14 cellular contexts compared by ENCODE assay signal in genomic region chr1:168319691-168320090, GRCh38. TPM values are rescaled to one million over a fixed set of nuclear protein-coding genes. Genes with fewer than 3 reads are reported as not detected.
DNase-seq lines count a peak whose midpoint lies in the region; ATAC-seq and TF ChIP-seq lines count a peak whose summit lies in the region.
"Had no signal": no experiment of that assay in that cellular context is flagged by ENCODE, and none has a peak within 500 bp of the region (broad histone marks: within the 10 kb centered on the region; RNA-seq: fewer than 3 reads in every experiment).

No MANE protein-coding gene starts in this region.

- no peaks in the 10 kb centered on the region for H3K36me3 Mint-ChIP-seq in endothelial cell (ENCODE audit: low read depth, unreplicated experiment)

- H2BK12ac ChIP-seq in mesenchymal stem cell (ENCODE audit: low read length in 2 of 2), result no peak overlapping the region

- H3K14ac ChIP-seq in mesenchymal stem cell (ENCODE audit: low read length in 2 of 2), result no peak overlapping the region

- H3K4me2 ChIP-seq in mesenchymal stem cell (ENCODE audit: low read length, poor library complexity, severe bottlenecking), result no peak overlapping the region

- H2BK5ac ChIP-seq in mesenchymal stem cell (ENCODE audit: low read depth, low read length, poor library complexity, severe bottlenecking), result no peak overlapping the region

- peak overlapping the region; percentile 56 for H3K4me3 Mint-ChIP-seq in endothelial cell (ENCODE audit: unreplicated experiment)

- H3K27ac ChIP-seq in right cardiac atrium (ENCODE audit: low read length) (no peak overlapping the region), mesenchymal stem cell (ENCODE audit: low read length, poor library complexity, severe bottlenecking) (no peak overlapping the region), tibial artery (no peak overlapping the region)

- no peak overlapping the region for H3K9ac ChIP-seq in mesenchymal stem cell (ENCODE audit: low read length)

- intact Hi-C loops in right cardiac atrium (cut with DNase I), result no loop called here
- intact Hi-C loops in cardiac septum (cut with DNase I), result no loop called here
- intact Hi-C loops in left colon (cut with DNase I, micrococcal nuclease), result no loop called here
- intact Hi-C loops in tibial artery (cut with DNase I; ENCODE audit: low total_unique reads), result no loop called here

- TF ChIP-seq CTCF in endothelial cell (IDR thresholded peaks at IDR 0.05; ENCODE audit: unreplicated experiment) (no peak), tibial artery (IDR thresholded peaks at IDR 0.05) (no peak)

- no peak overlapping the region for H4K8ac ChIP-seq in mesenchymal stem cell (ENCODE audit: low read length)

- peaks cover 16% of the 10 kb centered on the region for H3K4me1 Mint-ChIP-seq in endothelial cell (ENCODE audit: unreplicated experiment)

- no peaks in the 10 kb centered on the region for H3K9me3 Mint-ChIP-seq in endothelial cell (ENCODE audit: unreplicated experiment)

- H2AK5ac ChIP-seq in mesenchymal stem cell (ENCODE audit: low read length, severe bottlenecking), result no peak overlapping the region

- H3K4me1 ChIP-seq in right cardiac atrium (ENCODE audit: control insufficient read depth, insufficient read depth, low read length), result peaks cover 2% of the 10 kb centered on the region
- H3K4me1 ChIP-seq in mesenchymal stem cell (ENCODE audit: control insufficient read depth, insufficient read depth, low read depth, low read length), result peaks cover 2% of the 10 kb centered on the region
- no peaks in the 10 kb centered on the region for H3K4me1 ChIP-seq in tibial artery

- no peak overlapping the region for H4K91ac ChIP-seq in mesenchymal stem cell (ENCODE audit: low read length)

- peak; percentile 41 to 47 for ATAC-seq in right cardiac atrium
- ATAC-seq in left colon, result no peak
- no peak for ATAC-seq in HG02870 (IDR thresholded peaks at IDR 0.05; ENCODE audit: unreplicated experiment)
- ATAC-seq: Right ventricle myocardium inferior had no signal

- peak overlapping the region; percentile 86 for H3K27ac Mint-ChIP-seq in endothelial cell (ENCODE audit: unreplicated experiment)

- H3K27me3 ChIP-seq in right cardiac atrium (ENCODE audit: control insufficient read depth, insufficient read depth) (no peaks in the 10 kb centered on the region), mesenchymal stem cell (ENCODE audit: control insufficient read depth in 1 of 2, insufficient read depth in 1 of 2, low read length in 2 of 2) (no peaks in the 10 kb centered on the region), tibial artery (no peaks in the 10 kb centered on the region)

- 70% methylated on average over 8 of the region's 8 CpGs for WGBS in right cardiac atrium
- WGBS in mesenchymal stem cell, result 75% methylated on average over 7 of the region's 8 CpGs

- no peak overlapping the region for H3K4ac ChIP-seq in mesenchymal stem cell (ENCODE audit: low read depth in 1 of 2, low read length in 2 of 2)

- no peak overlapping the region for H3K18ac ChIP-seq in mesenchymal stem cell (ENCODE audit: low read depth in 1 of 2, low read length in 2 of 2)

- H3K4me3 ChIP-seq in right cardiac atrium (ENCODE audit: low read length), result no peak overlapping the region
- no peak overlapping the region for H3K4me3 ChIP-seq in mesenchymal stem cell (ENCODE audit: insufficient read depth in 1 of 2, low read depth in 1 of 2, low read length in 2 of 2)
- no peak overlapping the region for H3K4me3 ChIP-seq in tibial artery

- H3K36me3 ChIP-seq in mesenchymal stem cell (ENCODE audit: control insufficient read depth in 1 of 2, insufficient read depth in 2 of 2, low read depth in 1 of 2, low read length in 2 of 2) (peaks cover 5% of the 10 kb centered on the region in 2 experiments), tibial artery (peaks cover 0 to 6% (median 6%) of the 10 kb centered on the region in 3 donors)

- H3K9me3 ChIP-seq in right cardiac atrium (ENCODE audit: control insufficient read depth, low read length) (no peaks in the 10 kb centered on the region), mesenchymal stem cell (ENCODE audit: control insufficient read depth, low read length) (peaks cover 1% of the 10 kb centered on the region), tibial artery (no peaks in the 10 kb centered on the region)

- no peak overlapping the region for H2AFZ ChIP-seq in mesenchymal stem cell (ENCODE audit: low read depth, low read length)

- no peak overlapping the region for H3K23ac ChIP-seq in mesenchymal stem cell (ENCODE audit: low read length in 2 of 2)

- DNase-seq in right cardiac atrium (peak; percentile 33 to 61 (median 53)), cardiac septum (ENCODE audit: low spot score) (no peak), endothelial cell (ENCODE audit: low spot score) (peak; percentile 32), mesenchymal stem cell (peak; percentile 5), left colon (no peak), NCI-H1417 treated with DMSO at 0.1 percent for 48 hours (lab: John Stamatoyannopoulos, UW) (no peak), tibial artery (no peak)
- DNase-seq: C1 segment of cervical spinal cord, H7, IMR-90, NCI-H1436 treated with DMSO at 0.1 percent for 48 hours, NCI-H2081 had no signal

- H3K79me1 ChIP-seq in mesenchymal stem cell (replicated peaks; ENCODE audit: low read length, poor library complexity, severe bottlenecking), result no peaks in the 10 kb centered on the region

- H2BK120ac ChIP-seq in mesenchymal stem cell (ENCODE audit: low read depth, low read length), result no peak overlapping the region

- no peaks in the 10 kb centered on the region for H3K27me3 Mint-ChIP-seq in endothelial cell (ENCODE audit: unreplicated experiment)

- no peak overlapping the region for H2BK15ac ChIP-seq in mesenchymal stem cell (ENCODE audit: low read depth, poor library complexity, severe bottlenecking)

RNA-seq across cellular contexts. Expression of gene TBX19, which starts 39.0 kb away (rescaled TPM):
- total RNA-seq in right cardiac atrium (under 1 TPM; 0.65 to 0.89 (median 0.71) TPM), cardiac septum (0.48 TPM), endothelial cell (ENCODE audit: unreplicated experiment) (1.1 TPM), left colon (1 to 10 TPM; 1.3 to 1.7 TPM)
- polyA plus RNA-seq in right cardiac atrium, result 0.52 TPM
- 0.43 TPM for polyA plus RNA-seq in mesenchymal stem cell (2013, experiment 1 of 2)
- 0.49 TPM for polyA plus RNA-seq in mesenchymal stem cell (2013, experiment 2 of 2)

Comparison
In these comparisons a context has a peak if more than half of its experiments do, and no peak if none do; other contexts are left out.
1. DNase-seq: peak in right cardiac atrium (3 of 3), endothelial cell (single experiment) and mesenchymal stem cell (single experiment); none in cardiac septum (single experiment), left colon (0 of 2), NCI-H1417 treated with DMSO at 0.1 percent for 48 hours (single experiment) and tibial artery (0 of 2).
2. ATAC-seq: peak in right cardiac atrium (2 of 2); none in left colon (single experiment) and HG02870 (single experiment).